In genomic region chr17:46266656-46267544, GRCh38 we compare ENCODE assay signal across 8 cellular contexts. TPM values are rescaled to one million over a fixed set of nuclear protein-coding genes. Genes with fewer than 3 reads are reported as not detected.
DNase-seq lines count a peak whose midpoint lies in the region; ATAC-seq and TF ChIP-seq lines count a peak whose summit lies in the region.

No MANE protein-coding gene starts in this region.

- peaks cover 34% of the 10 kb centered on the region for H3K4me1 Mint-ChIP-seq in activated CD4-positive, alpha-beta T cell treated with anti-CD3 and anti-CD28 coated beads for 36 hours

- H3K36me3 Mint-ChIP-seq in activated CD4-positive, alpha-beta T cell treated with anti-CD3 and anti-CD28 coated beads for 36 hours (ENCODE audit: low read depth): no peaks in the 10 kb centered on the region

- H3K4me3 Mint-ChIP-seq in activated CD4-positive, alpha-beta T cell treated with anti-CD3 and anti-CD28 coated beads for 36 hours: peak overlapping the region; percentile 76

- in situ Hi-C loops in GM18951 (cut with MboI; ENCODE audit: low sequenced_read_pairs, unreplicated experiment): loop anchor here (25.0 kb wide), 1 partner anchor 95 kb away; the partner anchor contains the start of gene ARL17B

- peak; percentile 64 for ATAC-seq in HG03159 (IDR thresholded peaks at IDR 0.05; ENCODE audit: unreplicated experiment)
- ATAC-seq in activated CD4-positive, alpha-beta T cell treated with anti-CD3 and anti-CD28 coated beads for 36 hours: peak; percentile 85

- CTCF ChIA-PET in activated CD4-positive, alpha-beta T cell treated with anti-CD3 and anti-CD28 coated beads for 36 hours (lab: Charles Lee): interaction anchor here (0.5 to 1.0 kb wide), 4 partner anchors 11 to 1216 kb away, joined by 3 to 5 read pairs (median 4); no protein-coding TSS in a partner anchor

- TF ChIP-seq POLR2A in GM18951 (IDR thresholded peaks at IDR 0.05; ENCODE audit: extremely low read depth, insufficient read depth, insufficient read length): peak; percentile 76

- H3K27me3 Mint-ChIP-seq in activated CD4-positive, alpha-beta T cell treated with anti-CD3 and anti-CD28 coated beads for 36 hours: no peaks in the 10 kb centered on the region

- TF ChIP-seq CTCF in AG10803 (conservative IDR thresholded peaks at IDR 0.05; ENCODE audit: low read length): peak; percentile 30

- peak overlapping the region; percentile 74 for H3K27ac Mint-ChIP-seq in activated CD4-positive, alpha-beta T cell treated with anti-CD3 and anti-CD28 coated beads for 36 hours

- POLR2A ChIA-PET in activated CD4-positive, alpha-beta T cell treated with anti-CD3 and anti-CD28 coated beads for 36 hours (lab: Charles Lee): interaction anchor here (0.6 kb wide), 1 partner anchor 736 kb away, joined by 3 read pairs; no protein-coding TSS in a partner anchor

- H3K4me3 ChIP-seq in AG10803 (ENCODE audit: low read length): peak overlapping the region; percentile 82

- intact Hi-C loops in activated CD4-positive, alpha-beta T cell treated with anti-CD3 and anti-CD28 coated beads for 36 hours (cut with DNase I, micrococcal nuclease): loop anchor here in 1 of 2 experiments (1.0 to 2.0 kb wide), 4 partner anchors 18 to 373 kb away; partner anchors contain the start of genes KANSL1 and MAPT

- no peaks in the 10 kb centered on the region for H3K9me3 Mint-ChIP-seq in activated CD4-positive, alpha-beta T cell treated with anti-CD3 and anti-CD28 coated beads for 36 hours (ENCODE audit: low read depth)

- DNase-seq in AG10803 (ENCODE audit: low read depth) (peak; percentile 89), NCI-H345 (lab: John Stamatoyannopoulos, UW) (peak; percentile 92), left kidney (ENCODE audit: low read depth, low spot score) (peak; percentile 95)
- DNase-seq in activated CD4-positive, alpha-beta T cell treated with anti-CD3 and anti-CD28 coated beads for 36 hours: peak; percentile 90
- peak; percentile 71 to 87 for DNase-seq in stimulated activated CD4-positive, alpha-beta T cell treated with anti-CD3 and anti-CD28 coated beads, Interleukin-1b, Interleukin-23, amount 100 ng/mL, for 4 hours (ENCODE audit: low read depth in 2 of 2)

- H3K27ac ChIP-seq in cingulate gyrus (ENCODE audit: low read depth, low read length): peak overlapping the region; percentile 91

RNA-seq across cellular contexts. Expression of gene LRRC37A, which starts 28.0 kb away (rescaled TPM):
- 1 to 10 TPM in 1 of 2 experiments, under 1 TPM in 1; 0.85 to 1.0 TPM for total RNA-seq in activated CD4-positive, alpha-beta T cell treated with anti-CD3 and anti-CD28 coated beads for 36 hours

Comparison
In these comparisons a context has a peak if more than half of its experiments do, and no peak if none do; other contexts are left out.
1. Peak in every context shown above with its lines: DNase-seq, ATAC-seq, H3K4me3 ChIP-seq and H3K27ac ChIP-seq.